Comparison of ENCODE assay signal across 8 cellular contexts in genomic region chr3:184248454-184249411, GRCh38. TPM values are rescaled to one million over a fixed set of nuclear protein-coding genes. Genes with fewer than 3 reads are reported as not detected.
DNase-seq lines count a peak whose midpoint lies in the region; ATAC-seq and TF ChIP-seq lines count a peak whose summit lies in the region.

Gene ALG3 (minus strand): TSS chr3:184248962. CDS start chr3:184248940, 22 bp downstream.

- no peak for TF ChIP-seq CTCF in A673 (conservative IDR thresholded peaks at IDR 0.05; ENCODE audit: low read depth, low read length)

- ATAC-seq in GM18520 (IDR thresholded peaks at IDR 0.05; ENCODE audit: unreplicated experiment) (peak; percentile 41), HG03108 (IDR thresholded peaks at IDR 0.05; ENCODE audit: unreplicated experiment) (peak; percentile 43), left colon (peak; percentile 74)

- no peaks in the 10 kb centered on the region for H3K4me1 ChIP-seq in A673 (ENCODE audit: insufficient read depth, low read length, poor library complexity, severe bottlenecking)

- peak within 1 kb of the TSS; percentile 94 for H3K27ac ChIP-seq in A673 (ENCODE audit: low read depth, low read length, poor library complexity, severe bottlenecking)
- H3K27ac ChIP-seq in cingulate gyrus (ENCODE audit: low read depth, low read length): peak within 1 kb of the TSS; percentile 83

- peak within 1 kb of the TSS; percentile 84 for H3K4me3 ChIP-seq in A673 (ENCODE audit: low read depth, low read length, poor library complexity, severe bottlenecking)

- POLR2A ChIA-PET in A673 (lab: Charles Lee; ENCODE audit: low non-redundant PET): no interaction called here

- no peaks in the 10 kb centered on the region for H3K9me3 ChIP-seq in A673 (ENCODE audit: low read depth, low read length, poor library complexity, severe bottlenecking)

- intact Hi-C loops in A673 (cut with micrococcal nuclease; ENCODE audit: unreplicated experiment): loop anchor here (2.0 to 5.0 kb wide), 2 partner anchors 116 to 354 kb away; no protein-coding TSS in a partner anchor
- intact Hi-C loops in left colon (cut with DNase I, micrococcal nuclease): loop anchor here in 1 of 2 donors (10.0 kb wide), 1 partner anchor 114 kb away; the partner anchor contains the start of gene EIF2B5

- CTCF ChIA-PET in A673 (lab: Charles Lee): no interaction called here

- no TSS peak for BruUV-seq in A673 (replicated peaks; lab: Mats Ljungman, UMichigan)

- no peaks in the 10 kb centered on the region for H3K27me3 ChIP-seq in A673 (replicated peaks; ENCODE audit: insufficient read depth, low read depth, low read length, poor library complexity)

- peaks cover 18% of the 10 kb centered on the region for H3K36me3 ChIP-seq in A673 (ENCODE audit: insufficient read depth, low read length, poor library complexity, severe bottlenecking)

- peak; percentile 93 for DNase-seq in A673 (ENCODE audit: low spot score)
- peak; percentile 73 for DNase-seq in NCI-H345 treated with DMSO at 0.1 percent for 48 hours (lab: John Stamatoyannopoulos, UW; ENCODE audit: unreplicated experiment)
- DNase-seq in activated CD4-positive, alpha-beta T cell treated with anti-CD3 and anti-CD28 coated beads for 48 hours: peak; percentile 92
- DNase-seq in left colon: peak; percentile 79 to 88
- peak; percentile 73 to 83 (median 82) for DNase-seq in stimulated activated CD4-positive, alpha-beta T cell treated with anti-CD3 and anti-CD28 coated beads, Interleukin-1b, Interleukin-23, amount 100 ng/mL, for 24 hours (ENCODE audit: low read depth in 4 of 4, low spot score in 1 of 4)

RNA-seq across cellular contexts. Expression of gene ALG3, which starts in this region (rescaled TPM):
- total RNA-seq in A673 (2021) (68.5 and 68.8 TPM in 2 replicates), left colon (10 to 100 TPM; 25.0 to 40.3 TPM)

Comparison
In these comparisons a context has a peak if more than half of its experiments do, and no peak if none do; other contexts are left out.
1. Peak in every context shown above with its lines: DNase-seq, ATAC-seq, H3K4me3 ChIP-seq and H3K27ac ChIP-seq.